12 cellular contexts compared by ENCODE assay signal in the genomic region with DNA sequence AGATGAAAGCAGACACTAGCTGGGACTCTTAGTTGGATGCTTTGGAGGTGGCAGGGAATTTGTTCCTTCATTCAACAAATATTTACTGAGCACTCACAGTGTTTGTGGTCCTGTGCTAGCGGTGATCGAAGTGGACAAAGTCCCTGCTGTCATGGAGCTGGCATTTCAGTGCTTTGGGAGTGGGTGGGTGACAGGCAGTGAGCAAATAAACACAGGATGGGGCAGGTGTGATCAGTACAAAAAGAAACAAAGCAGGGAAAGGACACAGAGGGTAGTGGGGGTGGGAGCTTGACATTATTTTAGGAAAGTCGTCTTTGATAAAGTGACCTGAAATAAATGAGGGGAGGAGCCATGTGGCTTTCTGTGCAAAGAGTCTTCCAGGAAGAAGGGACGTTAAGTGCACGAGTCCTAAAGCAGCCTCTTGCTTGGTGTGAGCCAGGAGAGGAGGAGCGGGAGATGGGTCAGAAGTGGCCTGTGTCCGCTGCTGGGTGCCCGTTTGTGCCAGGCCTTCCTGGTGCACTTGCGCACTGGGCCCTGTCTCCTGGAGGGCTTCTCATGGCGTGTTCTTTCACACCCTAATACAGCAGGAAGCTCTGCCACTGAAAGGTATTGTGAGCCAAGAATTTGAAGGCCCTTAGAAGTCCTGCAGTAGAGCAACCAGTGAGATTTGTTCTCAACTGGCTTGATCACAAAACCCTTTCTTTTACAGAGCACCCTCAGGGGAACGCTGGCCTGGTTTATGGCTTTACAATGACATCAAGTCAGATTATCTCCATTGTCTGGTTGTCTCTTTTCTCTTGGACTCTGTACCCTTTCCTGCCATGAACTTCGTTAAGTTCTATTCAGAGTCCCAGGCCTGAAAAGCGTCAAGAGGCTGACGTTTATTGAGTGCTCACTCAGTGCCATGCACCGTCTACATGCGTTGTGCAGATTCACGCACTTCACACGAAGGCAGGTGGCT. TPM values are rescaled to one million over a fixed set of nuclear protein-coding genes. Genes with fewer than 3 reads are reported as not detected.
DNase-seq lines count a peak whose midpoint lies in the region; ATAC-seq and TF ChIP-seq lines count a peak whose summit lies in the region.
"Had no signal": no experiment of that assay in that cellular context is flagged by ENCODE, and none has a peak within 500 bp of the region (broad histone marks: within the 10 kb centered on the region; RNA-seq: fewer than 3 reads in every experiment).

No MANE protein-coding gene starts in this region.

- no peaks in the 10 kb centered on the region for H3K4me1 Mint-ChIP-seq in activated CD8-positive, alpha-beta T cell treated with anti-CD3 and anti-CD28 coated beads for 36 hours (ENCODE audit: low read depth)

- H3K27me3 ChIP-seq in duodenal mucosa (ENCODE audit: control insufficient read depth in 1 of 2, insufficient read depth in 2 of 2, low read length in 2 of 2), result no peaks in the 10 kb centered on the region

- H3K9me3 ChIP-seq in duodenal mucosa (ENCODE audit: control insufficient read depth in 1 of 2, low read length in 2 of 2), result no peaks in the 10 kb centered on the region
- H3K9me3 ChIP-seq in mucosa of descending colon, result no peaks in the 10 kb centered on the region

- H3K4me3 ChIP-seq in duodenal mucosa (ENCODE audit: low read depth in 1 of 2, low read length in 2 of 2), result no peak overlapping the region
- no peak overlapping the region for H3K4me3 ChIP-seq in mucosa of descending colon

- peaks cover 28 to 38% of the 10 kb centered on the region in 2 donors for H3K4me1 ChIP-seq in duodenal mucosa (ENCODE audit: control insufficient read depth in 1 of 2, insufficient read depth in 2 of 2, low read length in 2 of 2)
- H3K4me1 ChIP-seq in mucosa of descending colon (ENCODE audit: low read depth), result peaks cover 31% of the 10 kb centered on the region

- in situ Hi-C loops in KBM-7 (cut with MboI; ENCODE audit: low pct_unique_long_range_greater_than_20kb, low sequenced_read_pairs), result no loop called here

- H3K27me3 Mint-ChIP-seq in activated CD8-positive, alpha-beta T cell treated with anti-CD3 and anti-CD28 coated beads for 36 hours, result no peaks in the 10 kb centered on the region

- no peak overlapping the region for H3K27ac Mint-ChIP-seq in activated CD8-positive, alpha-beta T cell treated with anti-CD3 and anti-CD28 coated beads for 36 hours
- H3K27ac Mint-ChIP-seq: immature natural killer cell had no signal

- DNase-seq in Right ventricle myocardium inferior (ENCODE audit: missing footprints), result peak; percentile 82
- no peak for DNase-seq in cardiac septum (ENCODE audit: low spot score)
- no peak for DNase-seq in mucosa of descending colon
- DNase-seq in KBM-7, result no peak
- DNase-seq in activated CD8-positive, alpha-beta T cell treated with anti-CD3 and anti-CD28 coated beads for 36 hours, result no peak
- DNase-seq: activated CD4-positive, CD25-positive, alpha-beta regulatory T cell; activated gamma-delta T cell treated with Interleukin-2 at 50 U/mL for 16 hours; stimulated activated CD8-positive, alpha-beta memory T cell treated with anti-CD3 and anti-CD28 coated beads, Interleukin-4, amount 100 ng/mL, for 48 hours had no signal

- intact Hi-C loops in Right ventricle myocardium inferior (cut with DNase I), result loop anchor here (1.0 to 2.0 kb wide), 3 partner anchors 20 to 64 kb away; no protein-coding TSS in a partner anchor
- intact Hi-C loops in cardiac septum (cut with DNase I), result loop anchor here (2.0 to 5.0 kb wide), 3 partner anchors 22 to 64 kb away; no protein-coding TSS in a partner anchor
- intact Hi-C loops in mucosa of descending colon (cut with DNase I, micrococcal nuclease), result loop anchor here in 1 of 2 donors (10.0 kb wide), 1 partner anchor 58 kb away; no protein-coding TSS in a partner anchor
- intact Hi-C loops in activated CD8-positive, alpha-beta T cell treated with anti-CD3 and anti-CD28 coated beads for 36 hours (cut with micrococcal nuclease), result loop anchor here (5.0 kb wide), 1 partner anchor 65 kb away; no protein-coding TSS in a partner anchor

- no peak overlapping the region for H3K4me3 Mint-ChIP-seq in activated CD8-positive, alpha-beta T cell treated with anti-CD3 and anti-CD28 coated beads for 36 hours
- H3K4me3 Mint-ChIP-seq: immature natural killer cell had no signal

- CTCF ChIA-PET in activated CD8-positive, alpha-beta T cell treated with anti-CD3 and anti-CD28 coated beads for 36 hours (lab: Charles Lee), result interaction anchor here (1.4 to 2.1 kb wide), 2 partner anchors 64 to 66 kb away, joined by 5 to 7 read pairs; no protein-coding TSS in a partner anchor

- H3K36me3 ChIP-seq in duodenal mucosa (ENCODE audit: control insufficient read depth in 1 of 2, insufficient read depth in 2 of 2, low read length in 2 of 2), result peaks cover 9 to 13% of the 10 kb centered on the region in 2 donors
- no peaks in the 10 kb centered on the region for H3K36me3 ChIP-seq in mucosa of descending colon (ENCODE audit: low read depth)

- POLR2A ChIA-PET in activated CD8-positive, alpha-beta T cell treated with anti-CD3 and anti-CD28 coated beads for 36 hours (lab: Charles Lee), result no interaction called here

- no peak overlapping the region for H3K9ac ChIP-seq in duodenal mucosa (ENCODE audit: low read depth in 1 of 2, low read length in 2 of 2)

- no peak for TF ChIP-seq CTCF in mucosa of descending colon (IDR thresholded peaks at IDR 0.05)
- TF ChIP-seq CTCF in activated CD8-positive, alpha-beta T cell treated with anti-CD3 and anti-CD28 coated beads for 36 hours (IDR thresholded peaks at IDR 0.05), result no peak

- no peaks in the 10 kb centered on the region for H3K9me3 Mint-ChIP-seq in activated CD8-positive, alpha-beta T cell treated with anti-CD3 and anti-CD28 coated beads for 36 hours
- H3K9me3 Mint-ChIP-seq: immature natural killer cell had no signal

- ATAC-seq in Right ventricle myocardium inferior (peak; percentile 89), mucosa of descending colon (peak; percentile 71), HG02973 (IDR thresholded peaks at IDR 0.05; ENCODE audit: unreplicated experiment) (no peak), GM21723 (IDR thresholded peaks at IDR 0.05; ENCODE audit: unreplicated experiment) (no peak)
- no peak for ATAC-seq in activated CD8-positive, alpha-beta T cell treated with anti-CD3 and anti-CD28 coated beads for 36 hours

- H3K36me3 Mint-ChIP-seq in activated CD8-positive, alpha-beta T cell treated with anti-CD3 and anti-CD28 coated beads for 36 hours (ENCODE audit: low read depth), result no peaks in the 10 kb centered on the region
- H3K36me3 Mint-ChIP-seq: immature natural killer cell had no signal

- H3K27ac ChIP-seq in duodenal mucosa (ENCODE audit: low read depth, low read length), result peak overlapping the region; percentile 11

RNA-seq across cellular contexts. Expression of gene NDST1, which starts 14.9 kb away (rescaled TPM):
- 60.4 TPM for total RNA-seq in Right ventricle myocardium inferior
- total RNA-seq in cardiac septum, result 67.6 TPM
- 10 to 100 TPM; 58.1 to 66.5 (median 60.6) TPM for total RNA-seq in mucosa of descending colon
- 1 to 10 TPM; 2.9 to 3.3 TPM for total RNA-seq in activated CD8-positive, alpha-beta T cell treated with anti-CD3 and anti-CD28 coated beads for 36 hours

Comparison
In these comparisons a context has a peak if more than half of its experiments do, and no peak if none do; other contexts are left out.
1. ATAC-seq: peak in Right ventricle myocardium inferior (single experiment) and mucosa of descending colon (single experiment); none in HG02973 (single experiment), activated CD8-positive, alpha-beta T cell treated with anti-CD3 and anti-CD28 coated beads for 36 hours (single experiment) and GM21723 (single experiment).
2. RNA of gene NDST1, which starts 14.9 kb away (total RNA-seq): 67.6 TPM in cardiac septum (single experiment), 58.1 to 66.5 TPM in mucosa of descending colon and 60.4 TPM in Right ventricle myocardium inferior (single experiment); 2.9 to 3.3 TPM in activated CD8-positive, alpha-beta T cell treated with anti-CD3 and anti-CD28 coated beads for 36 hours; every median in the first group is over 10 times any median in the second.